Comparison of ENCODE assay signal across 8 cellular contexts in genomic region chr2:128473175-128474013, GRCh38.
DNase-seq lines count a peak whose midpoint lies in the region; ATAC-seq, FAIRE-seq and TF ChIP-seq lines count a peak whose summit lies in the region.

No MANE protein-coding gene starts in this region.

- WGBS in esophagus muscularis mucosa, result 6% methylated on average over 21 of the region's 26 CpGs
- 22% methylated on average over 26 of the region's 26 CpGs for WGBS in prostate gland

- TF ChIP-seq POLR2A in esophagus muscularis mucosa (IDR thresholded peaks at IDR 0.05; ENCODE audit: low read depth) (no peak), prostate gland (IDR thresholded peaks at IDR 0.05) (no peak)

- H3K9me3 ChIP-seq in esophagus muscularis mucosa, result peaks cover 0 to 21% (median 17%) of the 10 kb centered on the region in 4 donors
- no peaks in the 10 kb centered on the region for H3K9me3 ChIP-seq in prostate gland

- peak; percentile 74 for DNase-seq in GM13976 (ENCODE audit: low spot score)
- DNase-seq in SIG-M5 (lab: John Stamatoyannopoulos, UW), result peak; percentile 50
- peak; percentile 92 for DNase-seq in esophagus muscularis mucosa (ENCODE audit: extremely low spot score)
- peak; percentile 42 for DNase-seq in prostate gland (ENCODE audit: low spot score)
- DNase-seq in HTR-8/SVneo (ENCODE audit: insufficient read length, low spot score), result no peak
- no peak for DNase-seq in COLO668 (lab: John Stamatoyannopoulos, UW; ENCODE audit: unreplicated experiment)
- DNase-seq in H4 (ENCODE audit: low spot score), result no peak

- H3K4me3 ChIP-seq in esophagus muscularis mucosa (peak overlapping the region; percentile 35 to 45 (median 42)), prostate gland (no peak overlapping the region)

- H3K27me3 ChIP-seq in esophagus muscularis mucosa (peaks cover 0 to 4% (median 0%) of the 10 kb centered on the region in 4 donors), prostate gland (replicated peaks; ENCODE audit: insufficient read depth) (no peaks in the 10 kb centered on the region)

- TF ChIP-seq CTCF in GM13976 (IDR thresholded peaks at IDR 0.05; ENCODE audit: borderline replicate concordance, control extremely low read depth, extremely low read depth, insufficient read depth, missing control alignments) (no peak), esophagus muscularis mucosa (IDR thresholded peaks at IDR 0.05) (no peak), prostate gland (IDR thresholded peaks at IDR 0.05) (no peak)

- H3K36me3 ChIP-seq in esophagus muscularis mucosa (no peaks in the 10 kb centered on the region), prostate gland (no peaks in the 10 kb centered on the region)

- H3K27ac ChIP-seq in esophagus muscularis mucosa (replicated peaks in 1 of 4) (peak overlapping the region in 1 of 4 donors; percentile 49), prostate gland (no peak overlapping the region)

- intact Hi-C loops in esophagus muscularis mucosa (cut with DNase I), result no loop called here
- intact Hi-C loops in prostate gland (cut with DNase I), result loop anchor here (5.0 kb wide), 1 partner anchor 151 kb away; no protein-coding TSS in a partner anchor

- H3K4me1 ChIP-seq in esophagus muscularis mucosa (peaks cover 8 to 23% (median 19%) of the 10 kb centered on the region in 4 donors), prostate gland (replicated peaks) (no peaks in the 10 kb centered on the region)

- ATAC-seq in HG02642 (IDR thresholded peaks at IDR 0.05; ENCODE audit: poor library complexity, unreplicated experiment), result peak; percentile 76

- TF ChIP-seq EP300 in esophagus muscularis mucosa (IDR thresholded peaks at IDR 0.05), result no peak

- no peak for FAIRE-seq in HTR-8/SVneo (lab: Jason Lieb, UNC)

- in situ Hi-C loops in GM13976 (cut with MboI; ENCODE audit: low sequenced_read_pairs, unreplicated experiment), result no loop called here

Comparison
In these comparisons a context has a peak if more than half of its experiments do, and no peak if none do; other contexts are left out.
1. DNase-seq: peak in GM13976 (single experiment), SIG-M5 (single experiment), esophagus muscularis mucosa (single experiment) and prostate gland (single experiment); none in HTR-8/SVneo (single experiment), COLO668 (single experiment) and H4 (single experiment).
2. H3K4me3 ChIP-seq: peak in esophagus muscularis mucosa (4 of 4); none in prostate gland (0 of 2).